ENCODE assay signal across 23 cellular contexts in genomic region chr11:130164221-130164570, GRCh38. TPM values are rescaled to one million over a fixed set of nuclear protein-coding genes. Genes with fewer than 3 reads are reported as not detected.
DNase-seq lines count a peak whose midpoint lies in the region; ATAC-seq and TF ChIP-seq lines count a peak whose summit lies in the region.
"Had no signal": no experiment of that assay in that cellular context is flagged by ENCODE, and none has a peak within 500 bp of the region (broad histone marks: within the 10 kb centered on the region; RNA-seq: fewer than 3 reads in every experiment).

No MANE protein-coding gene starts in this region.

- POLR2A ChIA-PET in MCF 10A (lab: Yijun Ruan, JAX): interaction anchor here (0.6 kb wide), 1 partner anchor 127 kb away, joined by 3 read pairs; no protein-coding TSS in a partner anchor

- BruUV-seq in MCF 10A (replicated peaks; lab: Mats Ljungman, UMichigan): no TSS peak

- peaks cover 2% of the 10 kb centered on the region for H3K27me3 Mint-ChIP-seq in MCF 10A (ENCODE audit: insufficient read depth, unreplicated experiment)
- peaks cover 50% of the 10 kb centered on the region for H3K27me3 Mint-ChIP-seq in activated T-cell treated with anti-CD3 and anti-CD28 coated beads, Interleukin-2, amount 50 U/mL, for 72 hours (ENCODE audit: low read depth)
- H3K27me3 Mint-ChIP-seq in progenitor cell of endocrine pancreas: peaks cover 4% of the 10 kb centered on the region

- H3K4me1 Mint-ChIP-seq in MCF 10A (ENCODE audit: insufficient read depth, unreplicated experiment): peaks cover 31% of the 10 kb centered on the region
- H3K4me1 Mint-ChIP-seq in activated T-cell treated with anti-CD3 and anti-CD28 coated beads, Interleukin-2, amount 50 U/mL, for 72 hours (ENCODE audit: low read depth): peaks cover 4% of the 10 kb centered on the region
- peaks cover 14% of the 10 kb centered on the region for H3K4me1 Mint-ChIP-seq in progenitor cell of endocrine pancreas (ENCODE audit: low read depth)

- H3K36me3 ChIP-seq in breast epithelium (no peaks in the 10 kb centered on the region), colonic mucosa (no peaks in the 10 kb centered on the region), mucosa of rectum (ENCODE audit: control insufficient read depth in 2 of 2, insufficient read depth in 2 of 2, low read length in 2 of 2) (peaks cover 0 to 6% of the 10 kb centered on the region in 2 donors)
- H3K36me3 ChIP-seq: gastroesophageal sphincter, MG63 had no signal

- H3K27me3 ChIP-seq in breast epithelium (no peaks in the 10 kb centered on the region), colonic mucosa (no peaks in the 10 kb centered on the region), mucosa of rectum (ENCODE audit: control insufficient read depth in 2 of 2, insufficient read depth in 2 of 2, low read length in 2 of 2) (peaks cover 0 to 9% of the 10 kb centered on the region in 2 donors)
- H3K27me3 ChIP-seq: MG63 had no signal

- H3K4me3 ChIP-seq in breast epithelium (no peak overlapping the region), colonic mucosa (no peak overlapping the region), mucosa of rectum (ENCODE audit: low read length in 2 of 2) (peak overlapping the region; percentile 32 to 42)
- H3K4me3 ChIP-seq: gastroesophageal sphincter, GM23338, MG63, SK-N-MC had no signal

- H3K4me1 ChIP-seq in breast epithelium (peaks cover 0 to 2% of the 10 kb centered on the region in 2 donors), colonic mucosa (peaks cover 23% of the 10 kb centered on the region), mucosa of rectum (ENCODE audit: control insufficient read depth in 2 of 2, insufficient read depth in 2 of 2, low read length in 2 of 2) (peaks cover 56 to 75% of the 10 kb centered on the region in 2 donors)

- DNase-seq in breast epithelium (ENCODE audit: low spot score in 2 of 2) (no peak), MCF 10A (ENCODE audit: unreplicated experiment) (no peak), colonic mucosa (no peak), progenitor cell of endocrine pancreas (ENCODE audit: low spot score, unreplicated experiment) (no peak), NCI-H2029 treated with DMSO at 0.1 percent for 48 hours (lab: John Stamatoyannopoulos, UW) (no peak)
- no peak for DNase-seq in activated T-cell treated with anti-CD3 and anti-CD28 coated beads, Interleukin-2, amount 50 U/mL, for 72 hours
- DNase-seq: activated CD8-positive, alpha-beta memory T cell treated with anti-CD3 and anti-CD28 coated beads for 24 hours; activated effector memory CD4-positive, alpha-beta T cell treated with anti-CD3 and anti-CD28 coated beads, Interleukin-2, amount 50 U/mL, for 16 hours; CD8-positive, alpha-beta T cell; hippocampal formation; IMR-90; MG63; NCI-H2081 treated with DMSO at 0.1 percent for 48 hours; trophoblast cell had no signal

- peak overlapping the region; percentile 46 to 60 for H3K27ac ChIP-seq in breast epithelium
- H3K27ac ChIP-seq in colonic mucosa: peak overlapping the region; percentile 81
- H3K27ac ChIP-seq in mucosa of rectum (ENCODE audit: low read depth in 2 of 2, low read length in 2 of 2): peak overlapping the region; percentile 89 to 91
- H3K27ac ChIP-seq: 22Rv1, gastroesophageal sphincter, SK-N-MC had no signal

- CTCF ChIA-PET in MCF 10A (lab: Yijun Ruan, JAX): no interaction called here

- H3K4me3 Mint-ChIP-seq in MCF 10A (ENCODE audit: unreplicated experiment) (no peak overlapping the region), progenitor cell of endocrine pancreas (ENCODE audit: low read depth) (no peak overlapping the region)
- no peak overlapping the region for H3K4me3 Mint-ChIP-seq in activated T-cell treated with anti-CD3 and anti-CD28 coated beads, Interleukin-2, amount 50 U/mL, for 72 hours
- H3K4me3 Mint-ChIP-seq: CD8-positive, alpha-beta T cell; central memory CD8-positive, alpha-beta T cell; GM23338; T-helper 1 cell treated with Interleukin-12 subunit alpha and Interleukin-12 subunit beta and Interleukin-4 antibody, amounts not matched to agents 30 μg/mL and 1 μg/mL, for 36 hours had no signal

- TF ChIP-seq POLR2A in breast epithelium (IDR thresholded peaks at IDR 0.05): no peak

- no peaks in the 10 kb centered on the region for H3K9me3 ChIP-seq in breast epithelium
- H3K9me3 ChIP-seq in colonic mucosa: no peaks in the 10 kb centered on the region
- H3K9me3 ChIP-seq in mucosa of rectum (ENCODE audit: control insufficient read depth in 2 of 2, low read length in 2 of 2): no peaks in the 10 kb centered on the region
- H3K9me3 ChIP-seq: gastroesophageal sphincter, MG63 had no signal

- TF ChIP-seq CTCF in breast epithelium (IDR thresholded peaks at IDR 0.05): no peak
- TF ChIP-seq CTCF in MCF 10A (IDR thresholded peaks at IDR 0.05; ENCODE audit: unreplicated experiment): no peak
- TF ChIP-seq CTCF in colonic mucosa (IDR thresholded peaks at IDR 0.05): no peak
- no peak for TF ChIP-seq CTCF in progenitor cell of endocrine pancreas (IDR thresholded peaks at IDR 0.05; ENCODE audit: unreplicated experiment)

- H3K27ac Mint-ChIP-seq in MCF 10A (ENCODE audit: low read depth, unreplicated experiment) (no peak overlapping the region), progenitor cell of endocrine pancreas (no peak overlapping the region)
- no peak overlapping the region for H3K27ac Mint-ChIP-seq in activated T-cell treated with anti-CD3 and anti-CD28 coated beads, Interleukin-2, amount 50 U/mL, for 72 hours
- H3K27ac Mint-ChIP-seq: CD8-positive, alpha-beta T cell; GM23338; T-helper 1 cell treated with Interleukin-12 subunit alpha and Interleukin-12 subunit beta and Interleukin-4 antibody, amounts not matched to agents 30 μg/mL and 1 μg/mL, for 36 hours had no signal

- no peak for ATAC-seq in activated T-cell treated with anti-CD3 and anti-CD28 coated beads, Interleukin-2, amount 50 U/mL, for 72 hours (replicated peaks in 1 of 2)
- no peak for ATAC-seq in HG03196 (IDR thresholded peaks at IDR 0.05; ENCODE audit: unreplicated experiment)
- ATAC-seq: CD8-positive, alpha-beta T cell; GM23338 had no signal

- H3K36me3 Mint-ChIP-seq in MCF 10A (ENCODE audit: insufficient read depth, unreplicated experiment) (no peaks in the 10 kb centered on the region), progenitor cell of endocrine pancreas (ENCODE audit: insufficient read depth) (no peaks in the 10 kb centered on the region)
- H3K36me3 Mint-ChIP-seq in activated T-cell treated with anti-CD3 and anti-CD28 coated beads, Interleukin-2, amount 50 U/mL, for 72 hours (ENCODE audit: insufficient read depth in 2 of 2): no peaks in the 10 kb centered on the region
- H3K36me3 Mint-ChIP-seq: CD8-positive, alpha-beta T cell; naive B cell had no signal

- H3K9me3 Mint-ChIP-seq in MCF 10A (ENCODE audit: unreplicated experiment) (no peaks in the 10 kb centered on the region), progenitor cell of endocrine pancreas (ENCODE audit: low read depth) (no peaks in the 10 kb centered on the region)
- H3K9me3 Mint-ChIP-seq in activated T-cell treated with anti-CD3 and anti-CD28 coated beads, Interleukin-2, amount 50 U/mL, for 72 hours: no peaks in the 10 kb centered on the region
- H3K9me3 Mint-ChIP-seq: CD8-positive, alpha-beta T cell; central memory CD8-positive, alpha-beta T cell; GM23338; naive B cell; T-helper 1 cell treated with Interleukin-12 subunit alpha and Interleukin-12 subunit beta and Interleukin-4 antibody, amounts not matched to agents 30 μg/mL and 1 μg/mL, for 36 hours had no signal

- peak overlapping the region in 1 of 2 donors; percentile 99 for H3K9ac ChIP-seq in colonic mucosa (ENCODE audit: low read depth in 2 of 2, low read length in 2 of 2)
- peak overlapping the region in 1 of 2 donors; percentile 92 for H3K9ac ChIP-seq in mucosa of rectum (ENCODE audit: low read depth in 1 of 2, low read length in 2 of 2)

- intact Hi-C loops in breast epithelium (cut with DNase I; ENCODE audit: low total_unique reads): no loop called here
- intact Hi-C loops in MCF 10A (cut with micrococcal nuclease): no loop called here
- intact Hi-C loops in colonic mucosa (cut with DNase I): no loop called here

RNA-seq across cellular contexts. Expression of gene ST14, which starts 4.6 kb away (rescaled TPM):
- total RNA-seq in breast epithelium (10 to 100 TPM in 2 of 3 donors, 1 to 10 TPM in 1; 9.9 to 89.0 (median 48.5) TPM), MCF 10A (2022) (24.8 and 27.2 TPM in 2 replicates), colonic mucosa (100 to 1,000 TPM; 537 to 604 TPM), progenitor cell of endocrine pancreas (94.7 and 94.9 TPM in 2 replicates)
- total RNA-seq in activated T-cell treated with anti-CD3 and anti-CD28 coated beads, Interleukin-2, amount 50 U/mL, for 72 hours: not detected
- total RNA-seq: IMR-90 had no signal

Comparison
In these comparisons a context has a peak if more than half of its experiments do, and no peak if none do; other contexts are left out.
1. H3K4me3 ChIP-seq: peak in mucosa of rectum (2 of 2); none in breast epithelium (0 of 3) and colonic mucosa (single experiment).
2. RNA of gene ST14, which starts 4.6 kb away (total RNA-seq): 537 to 604 TPM in colonic mucosa, 94.7 to 94.9 TPM in progenitor cell of endocrine pancreas, 9.9 to 89.0 TPM in breast epithelium and 24.8 to 27.2 TPM in MCF 10A; not detected in activated T-cell treated with anti-CD3 and anti-CD28 coated beads, Interleukin-2, amount 50 U/mL, for 72 hours; every median in the first group is over 10 times any median in the second.
3. Peak in every context shown above with its lines, with median percentiles within 50 percentile points of each other: H3K27ac ChIP-seq.